Comparison of ENCODE assay signal across 8 cellular contexts in the genomic region with DNA sequence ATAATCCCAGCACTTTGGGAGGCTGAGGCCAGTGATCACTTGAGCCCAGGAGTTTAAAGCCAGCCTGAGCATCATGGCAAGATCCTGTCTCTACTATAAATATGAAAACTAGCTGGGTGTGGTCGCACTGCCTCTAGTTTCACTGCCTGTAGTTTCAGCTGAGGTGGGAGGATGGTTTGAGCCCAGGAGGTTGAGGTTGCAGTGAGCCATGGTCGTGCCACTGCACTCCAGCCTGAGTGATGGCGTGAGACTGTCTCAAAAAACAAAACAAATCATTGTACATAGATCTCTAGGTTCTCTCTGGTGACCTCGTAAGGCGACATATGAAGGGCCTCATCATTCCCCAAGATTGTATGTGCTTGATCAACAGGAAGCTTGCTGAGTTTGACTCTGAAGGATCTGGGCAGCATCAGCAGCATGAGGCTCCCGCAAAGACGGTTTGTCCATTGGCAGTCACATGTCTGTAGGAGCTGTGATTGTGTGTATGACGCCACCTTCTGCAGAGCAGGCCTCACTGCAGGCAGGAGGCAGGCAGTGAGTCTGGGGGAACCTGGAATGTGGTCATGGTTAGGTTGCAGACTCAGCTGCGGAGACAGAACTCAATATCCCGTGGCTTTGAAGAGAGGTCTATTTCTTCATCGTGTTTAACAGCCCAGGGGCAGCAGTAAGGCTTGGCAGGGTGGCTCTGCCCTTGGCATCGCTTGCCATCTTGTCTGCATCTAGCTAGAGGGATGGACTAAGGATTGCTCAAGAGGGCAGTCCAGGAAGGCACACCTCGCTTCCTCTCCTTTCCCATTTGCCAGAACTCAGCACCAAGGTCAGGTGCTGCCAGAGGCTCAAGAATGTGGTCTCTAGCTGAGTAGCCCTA. TPM values are rescaled to one million over a fixed set of nuclear protein-coding genes. Genes with fewer than 3 reads are reported as not detected.
DNase-seq lines count a peak whose midpoint lies in the region; ATAC-seq and FAIRE-seq lines count a peak whose summit lies in the region.

No MANE protein-coding gene starts in this region.

- peak; percentile 23 for FAIRE-seq in TTC549 (lab: Jason Lieb, UNC)

- ATAC-seq in sciatic nerve = peak; percentile 86
- no peak for ATAC-seq in HG02938 (IDR thresholded peaks at IDR 0.05; ENCODE audit: unreplicated experiment)

- intact Hi-C loops in sciatic nerve (cut with DNase I) = no loop called here

- DNase-seq in NCI-H1436 (lab: John Stamatoyannopoulos, UW) (peak; percentile 7), NCI-H1436 treated with DMSO at 0.1 percent for 48 hours (lab: John Stamatoyannopoulos, UW) (no peak), foreskin melanocyte (peak; percentile 53), sciatic nerve (ENCODE audit: low spot score) (no peak), superior temporal gyrus (ENCODE audit: extremely low spot score) (no peak)
- peak; percentile 28 for DNase-seq in Jurkat, Clone E6-1 (ENCODE audit: low read depth, low spot score)

- no peak overlapping the region for H3K4me3 ChIP-seq in Jurkat, Clone E6-1 (ENCODE audit: low read length)

RNA-seq across cellular contexts. Expression of gene ATP5PO, which starts 13.9 kb away (rescaled TPM):
- 569 TPM for polyA plus RNA-seq in Jurkat, Clone E6-1 (2012; ENCODE audit: insufficient read depth, insufficient read length)
- 112 TPM for total RNA-seq in sciatic nerve

Comparison
In these comparisons a context has a peak if more than half of its experiments do, and no peak if none do; other contexts are left out.
1. DNase-seq: peak in NCI-H1436 (single experiment), Jurkat, Clone E6-1 (single experiment) and foreskin melanocyte (single experiment); none in NCI-H1436 treated with DMSO at 0.1 percent for 48 hours (single experiment), sciatic nerve (single experiment) and superior temporal gyrus (single experiment).